ENCODE assay signal across 18 cellular contexts in the genomic region with DNA sequence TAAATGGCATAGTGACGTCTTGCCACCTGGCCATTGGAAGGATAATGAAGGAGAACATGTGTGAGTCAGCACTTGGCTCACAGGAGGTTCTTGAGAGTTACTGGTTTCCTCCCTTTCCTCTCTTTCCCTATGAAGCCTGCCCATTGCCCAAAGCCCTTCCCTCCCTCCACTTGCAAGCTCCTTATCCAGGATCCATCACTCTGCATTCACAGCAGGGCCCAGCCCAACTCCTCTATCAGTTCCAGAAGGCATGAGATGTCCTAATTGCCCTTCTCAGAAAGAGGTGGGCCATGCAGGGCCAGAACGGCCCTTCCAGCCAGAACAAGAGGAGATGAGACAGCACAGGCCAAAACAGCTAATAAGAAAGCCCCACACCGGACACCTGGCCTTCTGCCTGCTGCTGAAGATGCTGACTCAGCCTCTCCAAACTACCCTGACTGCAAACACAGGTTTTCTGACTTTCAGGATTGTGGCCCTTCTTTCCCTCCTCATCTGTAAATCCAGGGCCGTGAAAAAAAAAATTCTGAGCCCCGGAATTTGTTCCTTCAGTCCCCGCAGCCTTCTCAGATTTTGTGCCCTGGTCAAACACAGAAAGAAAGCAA. TPM values are rescaled to one million over a fixed set of nuclear protein-coding genes. Genes with fewer than 3 reads are reported as not detected.
A peak's percentile ranks its signal among the peaks of the same experiment; 100 is the strongest.
DNase-seq lines count a peak whose midpoint lies in the region; ATAC-seq and TF ChIP-seq lines count a peak whose summit lies in the region.
"Had no signal": no experiment of that assay in that cellular context is flagged by ENCODE, and none has a peak within 500 bp of the region (broad histone marks: within the 10 kb centered on the region; RNA-seq: fewer than 3 reads in every experiment).

No MANE protein-coding gene starts in this region.

- H3K27ac ChIP-seq in IMR-90 (ENCODE audit: insufficient read depth, low read length) (no peak overlapping the region), osteoblast (ENCODE audit: low read depth, low read length) (no peak overlapping the region)
- H3K27ac ChIP-seq: RWPE1 had no signal

- H3K56ac ChIP-seq in IMR-90 (ENCODE audit: extremely low read depth, insufficient read depth, low read length): no peak overlapping the region

- 73% methylated on average over 4 of the region's 6 CpGs; no CpG with 5 or more reads in 1 of the 2 experiments for WGBS in IMR-90 (ENCODE audit: extremely low coverage in 2 of 2, insufficient read length in 1 of 2), 2 experiments

- no peaks in the 10 kb centered on the region for H3K9me3 ChIP-seq in IMR-90 (ENCODE audit: control insufficient read depth, insufficient read depth, low read length)
- H3K9me3 ChIP-seq in osteoblast (ENCODE audit: low read depth, low read length): no peaks in the 10 kb centered on the region
- H3K9me3 ChIP-seq: BE2C had no signal

- no peak overlapping the region for H3K4ac ChIP-seq in IMR-90 (ENCODE audit: low read depth, low read length)

- no peak for TF ChIP-seq RAD21 in IMR-90 (IDR thresholded peaks at IDR 0.05; ENCODE audit: low read length)

- no peak overlapping the region for H2AK9ac ChIP-seq in IMR-90 (replicated peaks; ENCODE audit: low read depth, low read length, poor library complexity)

- H4K20me1 ChIP-seq in IMR-90 (ENCODE audit: insufficient read depth, low read length) (no peaks in the 10 kb centered on the region), osteoblast (ENCODE audit: insufficient read depth, low read length) (no peaks in the 10 kb centered on the region)

- no peaks in the 10 kb centered on the region for H3K4me1 ChIP-seq in IMR-90 (ENCODE audit: control insufficient read depth, insufficient read depth, low read length)
- no peaks in the 10 kb centered on the region for H3K4me1 ChIP-seq in osteoblast (ENCODE audit: insufficient read depth, low read length)
- H3K4me1 ChIP-seq: BE2C had no signal

- BruUV-seq in IMR-90 (replicated peaks; lab: Mats Ljungman, UMichigan): no TSS peak

- intact Hi-C loops in IMR-90 (cut with micrococcal nuclease): no loop called here

- peak overlapping the region; percentile 73 for H3K27ac Mint-ChIP-seq in activated T-helper 17 cell treated with anti-CD3 and anti-CD28 coated beads, Interleukin-2, amount 50 U/mL, for 72 hours
- no peak overlapping the region for H3K27ac Mint-ChIP-seq in activated naive CD8-positive, alpha-beta T cell treated with anti-CD3 and anti-CD28 coated beads, Interleukin-2, amount 50 U/mL, for 24 hours
- H3K27ac Mint-ChIP-seq: CD8-positive, alpha-beta T cell; GM23338 had no signal

- H2BK120ac ChIP-seq in IMR-90 (ENCODE audit: low read depth, low read length): no peak overlapping the region

- TF ChIP-seq POLR2A in IMR-90 (IDR thresholded peaks at IDR 0.05; ENCODE audit: low read depth, low read length): no peak

- H3K79me2 ChIP-seq in osteoblast (ENCODE audit: insufficient read depth, low read length): no peaks in the 10 kb centered on the region

- H3K27me3 Mint-ChIP-seq in activated T-helper 17 cell treated with anti-CD3 and anti-CD28 coated beads, Interleukin-2, amount 50 U/mL, for 72 hours: no peaks in the 10 kb centered on the region
- no peaks in the 10 kb centered on the region for H3K27me3 Mint-ChIP-seq in activated naive CD8-positive, alpha-beta T cell treated with anti-CD3 and anti-CD28 coated beads, Interleukin-2, amount 50 U/mL, for 24 hours

- POLR2A ChIA-PET in IMR-90 (lab: Charles Lee; ENCODE audit: unreplicated experiment): no interaction called here

- H4K91ac ChIP-seq in IMR-90 (ENCODE audit: insufficient read depth, low read depth, low read length): no peak overlapping the region

- H3K4me2 ChIP-seq in IMR-90 (ENCODE audit: low read depth, low read length) (no peak overlapping the region), osteoblast (ENCODE audit: insufficient read depth, low read length) (no peak overlapping the region)
- H3K4me2 ChIP-seq: GM23338 had no signal

- no peaks in the 10 kb centered on the region for H3K4me1 Mint-ChIP-seq in activated T-helper 17 cell treated with anti-CD3 and anti-CD28 coated beads, Interleukin-2, amount 50 U/mL, for 72 hours
- H3K4me1 Mint-ChIP-seq in activated naive CD8-positive, alpha-beta T cell treated with anti-CD3 and anti-CD28 coated beads, Interleukin-2, amount 50 U/mL, for 24 hours: no peaks in the 10 kb centered on the region
- H3K4me1 Mint-ChIP-seq: GM23338 had no signal

- dilution Hi-C loops in IMR-90 (cut with HindIII; ENCODE audit: low sequenced_read_pairs, unreplicated experiment): no loop called here

- no peak overlapping the region for H2AFZ ChIP-seq in IMR-90 (replicated peaks; ENCODE audit: low read length, poor library complexity)
- H2AFZ ChIP-seq in osteoblast (ENCODE audit: low read length): no peak overlapping the region
- H2AFZ ChIP-seq: GM23338 had no signal

- no peaks in the 10 kb centered on the region for H3K36me3 ChIP-seq in IMR-90 (ENCODE audit: control insufficient read depth, insufficient read depth, low read length)
- no peaks in the 10 kb centered on the region for H3K36me3 ChIP-seq in osteoblast (ENCODE audit: insufficient read depth, low read length)
- H3K36me3 ChIP-seq: BE2C had no signal

- in situ Hi-C loops in IMR-90 (cut with MboI; ENCODE audit: low sequenced_read_pairs): no loop called here

- H3K4me3 ChIP-seq in IMR-90 (ENCODE audit: insufficient read depth, low read depth, low read length) (no peak overlapping the region), fibroblast of mammary gland (ENCODE audit: control insufficient read depth, low read depth, low read length) (no peak overlapping the region), osteoblast (ENCODE audit: insufficient read depth, low read length) (no peak overlapping the region), foreskin fibroblast (ENCODE audit: low read depth in 1 of 2, low read length in 2 of 2) (no peak overlapping the region)
- H3K4me3 ChIP-seq: GM23338 had no signal

- H2BK20ac ChIP-seq in IMR-90 (ENCODE audit: low read depth, low read length): no peak overlapping the region

- no peak overlapping the region for H3K9ac ChIP-seq in IMR-90 (ENCODE audit: low read depth, low read length)

- no peak for TF ChIP-seq CTCF in IMR-90 (conservative IDR thresholded peaks at IDR 0.05; ENCODE audit: low read depth, low read length)
- TF ChIP-seq CTCF in fibroblast of mammary gland (conservative IDR thresholded peaks at IDR 0.05; ENCODE audit: control insufficient read depth, insufficient read depth, low read depth, low read length): no peak
- TF ChIP-seq CTCF in osteoblast (IDR thresholded peaks at IDR 0.05; ENCODE audit: extremely low read depth, low read depth, low read length): no peak
- TF ChIP-seq CTCF in foreskin fibroblast (IDR thresholded peaks at IDR 0.05; ENCODE audit: low read depth, low read length): no peak

- CTCF ChIA-PET in IMR-90 (lab: Yijun Ruan, JAX): interaction anchor here (1.0 kb wide), 1 partner anchor 14 kb away, joined by 3 read pairs; no protein-coding TSS in a partner anchor

- no peaks in the 10 kb centered on the region for H3K36me3 Mint-ChIP-seq in activated T-helper 17 cell treated with anti-CD3 and anti-CD28 coated beads, Interleukin-2, amount 50 U/mL, for 72 hours (ENCODE audit: low read depth)
- H3K36me3 Mint-ChIP-seq in activated naive CD8-positive, alpha-beta T cell treated with anti-CD3 and anti-CD28 coated beads, Interleukin-2, amount 50 U/mL, for 24 hours (ENCODE audit: low read depth): no peaks in the 10 kb centered on the region
- H3K36me3 Mint-ChIP-seq: CD8-positive, alpha-beta T cell had no signal

- no peak overlapping the region for H4K5ac ChIP-seq in IMR-90 (ENCODE audit: low read depth, low read length)

- no peak for DNase-seq in IMR-90
- DNase-seq in fibroblast of mammary gland (ENCODE audit: low read depth): peak; percentile 10
- peak; percentile 78 for DNase-seq in osteoblast (ENCODE audit: insufficient read length, low spot score, missing footprints)
- no peak for DNase-seq in NCI-H2107 treated with DMSO at 0.1 percent for 48 hours (lab: John Stamatoyannopoulos, UW; ENCODE audit: unreplicated experiment)
- no peak for DNase-seq in Ammon's horn (ENCODE audit: low spot score)
- no peak for DNase-seq in foreskin fibroblast
- no peak for DNase-seq in activated naive CD8-positive, alpha-beta T cell treated with anti-CD3 and anti-CD28 coated beads, Interleukin-2, amount 50 U/mL, for 24 hours
- DNase-seq: BE2C; CD8-positive, alpha-beta T cell; DND-41; GF-D8; Kasumi-1; NCI-H1417 treated with DMSO at 0.1 percent for 48 hours; NCI-H2029 treated with DMSO at 0.1 percent for 48 hours; NCI-H524 treated with DMSO at 0.1 percent for 48 hours had no signal

- no peak overlapping the region for H4K8ac ChIP-seq in IMR-90 (ENCODE audit: low read depth in 2 of 2, low read length in 2 of 2)

- no peaks in the 10 kb centered on the region for H3K79me1 ChIP-seq in IMR-90 (ENCODE audit: low read depth in 1 of 2, low read length in 2 of 2)

- no peak overlapping the region for H2BK5ac ChIP-seq in IMR-90 (ENCODE audit: low read depth, low read length, poor library complexity, severe bottlenecking)

- H2AK5ac ChIP-seq in IMR-90 (ENCODE audit: low read depth, low read length): no peak overlapping the region

- H3K4me3 Mint-ChIP-seq in activated T-helper 17 cell treated with anti-CD3 and anti-CD28 coated beads, Interleukin-2, amount 50 U/mL, for 72 hours: no peak overlapping the region
- no peak overlapping the region for H3K4me3 Mint-ChIP-seq in activated naive CD8-positive, alpha-beta T cell treated with anti-CD3 and anti-CD28 coated beads, Interleukin-2, amount 50 U/mL, for 24 hours
- H3K4me3 Mint-ChIP-seq: CD8-positive, alpha-beta T cell; GM23338 had no signal

- no peak overlapping the region for H2BK15ac ChIP-seq in IMR-90 (ENCODE audit: low read depth, low read length)

- no peak for ATAC-seq in IMR-90 (ENCODE audit: low read depth)
- ATAC-seq in activated T-helper 17 cell treated with anti-CD3 and anti-CD28 coated beads, Interleukin-2, amount 50 U/mL, for 72 hours (replicated peaks): no peak
- ATAC-seq in activated naive CD8-positive, alpha-beta T cell treated with anti-CD3 and anti-CD28 coated beads, Interleukin-2, amount 50 U/mL, for 24 hours: no peak
- ATAC-seq: CD8-positive, alpha-beta T cell; GM23338 had no signal

- H3K14ac ChIP-seq in IMR-90 (replicated peaks; ENCODE audit: low read depth, low read length): no peak overlapping the region

- H3K27me3 ChIP-seq in IMR-90 (ENCODE audit: control insufficient read depth, insufficient read depth, low read length) (peaks cover 39% of the 10 kb centered on the region), osteoblast (ENCODE audit: insufficient read depth, low read length) (peaks cover 16% of the 10 kb centered on the region)

- no peak overlapping the region for H3K23ac ChIP-seq in IMR-90 (ENCODE audit: low read depth, low read length)

- H3K9me3 Mint-ChIP-seq in activated T-helper 17 cell treated with anti-CD3 and anti-CD28 coated beads, Interleukin-2, amount 50 U/mL, for 72 hours: no peaks in the 10 kb centered on the region
- no peaks in the 10 kb centered on the region for H3K9me3 Mint-ChIP-seq in activated naive CD8-positive, alpha-beta T cell treated with anti-CD3 and anti-CD28 coated beads, Interleukin-2, amount 50 U/mL, for 24 hours
- H3K9me3 Mint-ChIP-seq: CD8-positive, alpha-beta T cell had no signal

- no peak overlapping the region for H3K18ac ChIP-seq in IMR-90 (ENCODE audit: low read depth, low read length)

- H3K9me1 ChIP-seq in IMR-90 (ENCODE audit: insufficient read depth, low read length): no peaks in the 10 kb centered on the region

RNA-seq across cellular contexts. Expression of gene HAPLN3, which starts 29.7 kb away (rescaled TPM):
- 4.4 and 5.9 TPM in 2 replicates for total RNA-seq in IMR-90 (2012; rRNA removed)
- 28.6 and 30.8 TPM in 2 replicates for polyA plus RNA-seq in IMR-90 (2012; rRNA removed)
- 22.4 and 24.0 TPM in 2 replicates for polyA plus RNA-seq in IMR-90 (2012; cell fraction: cytosol; rRNA removed)
- 247 and 404 TPM in 2 replicates for polyA plus RNA-seq in IMR-90 (2012; cell fraction: nucleus; rRNA removed; ENCODE audit: low replicate concordance)
- 10 to 100 TPM; 31.6 to 38.6 TPM for total RNA-seq in activated T-helper 17 cell treated with anti-CD3 and anti-CD28 coated beads, Interleukin-2, amount 50 U/mL, for 72 hours
- total RNA-seq in osteoblast: 14.7 and 18.8 TPM in 2 replicates

RNA-seq across cellular contexts. Expression of gene MFGE8, which starts 47.6 kb away (rescaled TPM):
- total RNA-seq in IMR-90 (2012; rRNA removed) (201 and 232 TPM in 2 replicates), osteoblast (195 and 209 TPM in 2 replicates)
- polyA plus RNA-seq in IMR-90 (2012; rRNA removed): 1,813 and 1,912 TPM in 2 replicates
- 1,025 and 2,261 TPM in 2 replicates for polyA plus RNA-seq in IMR-90 (2012; cell fraction: cytosol; rRNA removed)
- 2,334 and 3,578 TPM in 2 replicates for polyA plus RNA-seq in IMR-90 (2012; cell fraction: nucleus; rRNA removed; ENCODE audit: low replicate concordance)
- 10 to 100 TPM; 17.0 to 19.2 TPM for total RNA-seq in activated T-helper 17 cell treated with anti-CD3 and anti-CD28 coated beads, Interleukin-2, amount 50 U/mL, for 72 hours

Comparison
In these comparisons a context has a peak if more than half of its experiments do, and no peak if none do; other contexts are left out.
1. DNase-seq: peak in fibroblast of mammary gland (single experiment) and osteoblast (single experiment); none in IMR-90 (single experiment), NCI-H2107 treated with DMSO at 0.1 percent for 48 hours (single experiment), Ammon's horn (single experiment), foreskin fibroblast (0 of 2) and activated naive CD8-positive, alpha-beta T cell treated with anti-CD3 and anti-CD28 coated beads, Interleukin-2, amount 50 U/mL, for 24 hours (single experiment).